Comparison of ENCODE assay signal across 1 cellular context in genomic region chr20:61581825-61582188, GRCh38.
TF ChIP-seq lines count a peak whose summit lies in the region.

No MANE protein-coding gene starts in this region.

TF ChIP-seq in GM23338, 12 proteins besides CTCF, POLR2A, EP300 and RAD21 (continued from another document):
- TF ChIP-seq ZNF462 (CRISPR knock-in tag; IDR thresholded peaks at IDR 0.05) (no peak), ZNF114 (CRISPR knock-in tag; IDR thresholded peaks at IDR 0.05) (no peak), ETS1 (IDR thresholded peaks at IDR 0.05) (no peak), EZH2phosphoT487 (IDR thresholded peaks at IDR 0.05; ENCODE audit: unreplicated experiment) (no peak), EZH2 (IDR thresholded peaks at IDR 0.05; ENCODE audit: low read depth, unreplicated experiment) (no peak), CREB1 (CRISPR knock-in tag; IDR thresholded peaks at IDR 0.05; ENCODE audit: low read depth) (no peak), ZNF331 (CRISPR knock-in tag; IDR thresholded peaks at IDR 0.05; ENCODE audit: low read depth) (no peak)
TF ChIP-seq in GM23338: peak in this region for 0.
